ENCODE assay signal across 8 cellular contexts in the genomic region with DNA sequence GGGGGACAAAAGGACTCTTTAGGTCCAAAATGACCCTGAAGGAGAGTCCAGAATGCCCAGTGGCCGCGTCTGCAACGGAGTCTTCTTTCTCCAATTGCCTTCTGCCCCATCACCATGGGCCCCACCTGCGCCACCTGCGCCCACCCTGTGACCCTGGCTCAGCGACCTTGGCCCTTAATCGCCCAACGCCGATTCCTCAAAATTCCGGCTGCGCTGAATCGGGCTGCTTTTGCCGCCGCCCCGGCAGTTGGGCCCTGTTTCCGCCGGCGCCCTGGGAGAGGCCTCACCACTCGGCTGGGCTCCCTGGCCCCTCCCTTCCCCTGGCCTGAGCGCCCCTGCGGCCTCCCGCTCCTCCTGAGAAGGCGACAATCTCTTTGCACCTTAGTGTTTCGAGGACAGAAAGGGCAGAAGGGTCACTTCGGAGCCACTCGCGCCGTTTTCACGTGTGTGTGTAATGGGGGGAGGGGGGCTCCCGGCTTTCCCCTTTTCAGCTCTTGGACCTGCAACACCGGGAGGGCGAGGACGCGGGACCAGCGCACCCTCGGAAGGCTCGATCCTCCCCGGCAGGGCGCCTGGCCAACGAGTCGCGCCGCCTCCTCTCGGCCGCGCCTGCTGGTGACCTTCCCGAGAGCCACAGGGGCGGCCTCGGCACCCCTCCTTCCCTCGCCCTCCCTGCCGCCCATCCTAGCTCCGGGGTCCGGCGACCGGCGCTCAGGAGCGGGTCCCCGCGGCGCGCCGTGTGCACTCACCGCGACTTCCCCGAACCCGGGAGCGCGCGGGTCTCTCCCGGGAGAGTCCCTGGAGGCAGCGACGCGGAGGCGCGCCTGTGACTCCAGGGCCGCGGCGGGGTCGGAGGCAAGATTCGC. TPM values are rescaled to one million over a fixed set of nuclear protein-coding genes. Genes with fewer than 3 reads are reported as not detected.
A peak's percentile ranks its signal among the peaks of the same experiment; 100 is the strongest.
DNase-seq lines count a peak whose midpoint lies in the region; ATAC-seq and TF ChIP-seq lines count a peak whose summit lies in the region.

No MANE protein-coding gene starts in this region.

- peaks cover 68 to 89% of the 10 kb centered on the region in 2 donors for H3K27me3 Mint-ChIP-seq in stimulated activated naive B cell treated with anti-CD40 and anti-IgM and Interleukin-4, amounts not matched to agents 10 μg/mL and 1 μg/mL and 100 μg/mL, for 72 hours

- peak overlapping the region; percentile 70 for H3K27ac ChIP-seq in Panc1 (ENCODE audit: low read length)
- H3K27ac ChIP-seq in hepatocyte: no peak overlapping the region

- no TSS peak for BruUV-seq in Panc1 (replicated peaks; lab: Mats Ljungman, UMichigan)

- no peak for TF ChIP-seq CTCF in Panc1 (IDR thresholded peaks at IDR 0.05)
- no peak for TF ChIP-seq CTCF in hepatocyte (IDR thresholded peaks at IDR 0.05; ENCODE audit: poor library complexity)

- 3% methylated on average over 35 of the region's 80 CpGs for WGBS in hepatocyte (ENCODE audit: low lambda C conversion rate, missing lambda C conversion rate)

- H3K36me3 Mint-ChIP-seq in stimulated activated naive B cell treated with anti-CD40 and anti-IgM and Interleukin-4, amounts not matched to agents 10 μg/mL and 1 μg/mL and 100 μg/mL, for 72 hours: peaks cover 0 to 6% of the 10 kb centered on the region in 2 donors

- POLR2A ChIA-PET in Panc1 (lab: Charles Lee): interaction anchor here (0.7 kb wide), 1 partner anchor 377 kb away, joined by 3 read pairs; no protein-coding TSS in a partner anchor

- H3K9me3 ChIP-seq in Panc1 (ENCODE audit: control insufficient read depth, insufficient read depth, low read depth, low read length): no peaks in the 10 kb centered on the region
- no peaks in the 10 kb centered on the region for H3K9me3 ChIP-seq in hepatocyte (ENCODE audit: low read depth)

- intact Hi-C loops in Panc1 (cut with micrococcal nuclease; ENCODE audit: unreplicated experiment): no loop called here

- peak overlapping the region; percentile 89 for H3K4me2 ChIP-seq in hepatocyte

- no peaks in the 10 kb centered on the region for H3K79me2 ChIP-seq in hepatocyte

- ATAC-seq in Panc1 (peak; percentile 69), GM18520 (IDR thresholded peaks at IDR 0.05; ENCODE audit: unreplicated experiment) (no peak), HG02610 (IDR thresholded peaks at IDR 0.05; ENCODE audit: unreplicated experiment) (no peak)
- no peak for ATAC-seq in stimulated activated naive B cell treated with anti-CD40 and anti-IgM and Interleukin-4, amounts not matched to agents 10 μg/mL and 1 μg/mL and 100 μg/mL, for 72 hours (replicated peaks)

- no peaks in the 10 kb centered on the region for H3K9me3 Mint-ChIP-seq in stimulated activated naive B cell treated with anti-CD40 and anti-IgM and Interleukin-4, amounts not matched to agents 10 μg/mL and 1 μg/mL and 100 μg/mL, for 72 hours

- H3K36me3 ChIP-seq in Panc1 (ENCODE audit: control insufficient read depth, insufficient read depth, low read length) (no peaks in the 10 kb centered on the region; the same call in 1 of the 2 replicates), hepatocyte (replicated peaks; ENCODE audit: insufficient read depth, low read depth) (no peaks in the 10 kb centered on the region)

- H3K4me1 ChIP-seq in Panc1 (ENCODE audit: control insufficient read depth, insufficient read depth, low read length) (peaks cover 12% of the 10 kb centered on the region), hepatocyte (ENCODE audit: insufficient read depth) (peaks cover 26% of the 10 kb centered on the region)

- H3K27me3 ChIP-seq in Panc1 (ENCODE audit: control insufficient read depth, insufficient read depth, low read length): no peaks in the 10 kb centered on the region
- H3K27me3 ChIP-seq in hepatocyte: peaks cover 98% of the 10 kb centered on the region

- no peaks in the 10 kb centered on the region for H4K20me1 ChIP-seq in hepatocyte (ENCODE audit: insufficient read depth, poor library complexity, severe bottlenecking)

- H3K4me1 Mint-ChIP-seq in stimulated activated naive B cell treated with anti-CD40 and anti-IgM and Interleukin-4, amounts not matched to agents 10 μg/mL and 1 μg/mL and 100 μg/mL, for 72 hours: peaks cover 13 to 51% of the 10 kb centered on the region in 2 donors

- no peaks in the 10 kb centered on the region for H3K9me2 ChIP-seq in hepatocyte (replicated peaks; ENCODE audit: insufficient read depth)

- CTCF ChIA-PET in Panc1 (lab: Charles Lee): no interaction called here

- H3K4me3 Mint-ChIP-seq in stimulated activated naive B cell treated with anti-CD40 and anti-IgM and Interleukin-4, amounts not matched to agents 10 μg/mL and 1 μg/mL and 100 μg/mL, for 72 hours: peak overlapping the region; percentile 16 to 52

- H3K4me3 ChIP-seq in Panc1 (ENCODE audit: low read depth in 2 of 2, low read length in 2 of 2) (peak overlapping the region; percentile 47 to 57), hepatocyte (no peak overlapping the region)

- DNase-seq in DMS53 (lab: John Stamatoyannopoulos, UW): peak; percentile 51
- no peak for DNase-seq in DMS53 treated with DMSO at 0.1 percent for 48 hours (lab: John Stamatoyannopoulos, UW; ENCODE audit: unreplicated experiment)
- no peak for DNase-seq in Panc1 (ENCODE audit: low read depth, low spot score)
- no peak for DNase-seq in hepatocyte (ENCODE audit: low spot score)
- DNase-seq in stimulated activated naive B cell treated with anti-CD40 and anti-IgM and Interleukin-4, amounts not matched to agents 10 μg/mL and 1 μg/mL and 100 μg/mL, for 72 hours: no peak
- DNase-seq in NCI-H1436 treated with DMSO at 0.1 percent for 48 hours (lab: John Stamatoyannopoulos, UW): no peak

- in situ Hi-C loops in Panc1 (cut with HindIII; ENCODE audit: low pct_unique_long_range_greater_than_20kb, low sequenced_read_pairs): no loop called here

- peak overlapping the region; percentile 31 for H3K27ac Mint-ChIP-seq in stimulated activated naive B cell treated with anti-CD40 and anti-IgM and Interleukin-4, amounts not matched to agents 10 μg/mL and 1 μg/mL and 100 μg/mL, for 72 hours

- peak overlapping the region; percentile 68 for H2AFZ ChIP-seq in hepatocyte

RNA-seq across cellular contexts. Expression of gene SIM2, which starts 0.5 kb away (rescaled TPM):
- total RNA-seq in Panc1 (2021; ENCODE audit: unreplicated experiment): 11.5 TPM
- polyA plus RNA-seq in Panc1 (2012; ENCODE audit: insufficient read length): 9.4 TPM
- 0.20 and 0.76 TPM in 2 replicates for total RNA-seq in hepatocyte
- polyA plus RNA-seq in hepatocyte: 0.13 and 0.35 TPM in 2 replicates
